ENCODE assay signal across 2 cellular contexts in genomic region chr6:166119116-166119911, GRCh38.
TF ChIP-seq lines count a peak whose summit lies in the region.

No MANE protein-coding gene starts in this region.

TF ChIP-seq in HepG2, 621 proteins besides CTCF, POLR2A, EP300 and RAD21:
- TF ChIP-seq HMG20B (CRISPR knock-in tag; conservative IDR thresholded peaks at IDR 0.05) (no peak), CCAR2 (optimal IDR thresholded peaks at IDR 0.05; ENCODE audit: low read depth, low read length) (no peak), ZNF281 (CRISPR knock-in tag; IDR thresholded peaks at IDR 0.05; ENCODE audit: borderline replicate concordance) (no peak), TCF12 (IDR thresholded peaks at IDR 0.05) (no peak), TCF12 (CRISPR knock-in tag; IDR thresholded peaks at IDR 0.05) (no peak), ZNF646 (CRISPR knock-in tag; IDR thresholded peaks at IDR 0.05) (no peak), HNF4A (CRISPR knock-in tag; IDR thresholded peaks at IDR 0.05) (peak; percentile 46; the same call in 1 of the 2 replicates), ZNF784 (CRISPR knock-in tag; IDR thresholded peaks at IDR 0.05; ENCODE audit: borderline replicate concordance) (no peak), NR3C1 (CRISPR knock-in tag; IDR thresholded peaks at IDR 0.05) (no peak)

TF ChIP-seq in K562, 482 proteins besides CTCF, POLR2A, EP300 and RAD21:
- no peak for TF ChIP-seq ARHGAP35 (IDR thresholded peaks at IDR 0.05; ENCODE audit: partially characterized antibody)
- TF ChIP-seq NFYB (IDR thresholded peaks at IDR 0.05; ENCODE audit: extremely low read depth, insufficient read length), result no peak
- no peak for TF ChIP-seq ZNF133 (CRISPR knock-in tag; IDR thresholded peaks at IDR 0.05)
- TF ChIP-seq RNF2 (IDR thresholded peaks at IDR 0.05), result no peak
- no peak for TF ChIP-seq HNRNPH1 (optimal IDR thresholded peaks at IDR 0.05; ENCODE audit: low read depth, low read length)
- no peak for TF ChIP-seq RBM22 (IDR thresholded peaks at IDR 0.05; ENCODE audit: low read depth, low read length, poor library complexity, severe bottlenecking)
- TF ChIP-seq ARNT (IDR thresholded peaks at IDR 0.05), result no peak
- TF ChIP-seq ZBTB34 (CRISPR knock-in tag; IDR thresholded peaks at IDR 0.05), result no peak
- TF ChIP-seq E4F1 (CRISPR knock-in tag; IDR thresholded peaks at IDR 0.05; ENCODE audit: borderline replicate concordance), result no peak
- TF ChIP-seq PHB2 (IDR thresholded peaks at IDR 0.05; ENCODE audit: low read depth), result no peak
- no peak for TF ChIP-seq NELFE (IDR thresholded peaks at IDR 0.05; ENCODE audit: insufficient read depth, insufficient read length)
- TF ChIP-seq ZSCAN29 (IDR thresholded peaks at IDR 0.05), result no peak
- no peak for TF ChIP-seq GATA2 (CRISPR knock-in tag; IDR thresholded peaks at IDR 0.05)
- TF ChIP-seq FOXM1 (IDR thresholded peaks at IDR 0.05; ENCODE audit: low read depth), result no peak
- TF ChIP-seq FOXM1 (CRISPR knock-in tag; IDR thresholded peaks at IDR 0.05; ENCODE audit: low read depth), result no peak
- no peak for TF ChIP-seq ZNF282 (CRISPR knock-in tag; IDR thresholded peaks at IDR 0.05)
- TF ChIP-seq ZNF143 (CRISPR knock-in tag; IDR thresholded peaks at IDR 0.05), result no peak
